ENCODE assay signal across 1 cellular context in genomic region chr5:140557136-140557805, GRCh38.
TF ChIP-seq lines count a peak whose summit lies in the region.

TSS of gene SRA1 (minus strand) at chr5:140557473. CDS start at chr5:140557452, 21 bp downstream.

TF ChIP-seq in K562, 482 proteins besides CTCF, POLR2A, EP300 and RAD21 (continued from another document):
- TF ChIP-seq ELF2 (CRISPR knock-in tag; IDR thresholded peaks at IDR 0.05), result 0 out of 2 replicates have a peak, but pooled peaks have one; percentile 47
